In genomic region chr12:34204830-34205285, GRCh38 we compare ENCODE assay signal across 2 cellular contexts.
TF ChIP-seq lines count a peak whose summit lies in the region.

No MANE protein-coding gene starts in this region.

TF ChIP-seq in SK-N-SH, 30 proteins besides CTCF, POLR2A, EP300 and RAD21 (continued from another document):
- TF ChIP-seq REST (IDR thresholded peaks at IDR 0.05; ENCODE audit: low read depth, low read length) (no peak), GABPA (IDR thresholded peaks at IDR 0.05; ENCODE audit: low read depth) (no peak)

TF ChIP-seq in SK-N-SH treated with all-trans-retinoic acid at 6 μM for 48 hours, 23 proteins besides CTCF, POLR2A, EP300 and RAD21 (continued from another document):
- no peak for TF ChIP-seq POU6F1 (CRISPR knock-in tag; IDR thresholded peaks at IDR 0.05; ENCODE audit: borderline replicate concordance, low read depth)
- TF ChIP-seq CSDC2 (CRISPR knock-in tag; IDR thresholded peaks at IDR 0.05), result no peak
- no peak for TF ChIP-seq TOX (CRISPR knock-in tag; IDR thresholded peaks at IDR 0.05; ENCODE audit: borderline replicate concordance)
- no peak for TF ChIP-seq ZFP30 (CRISPR knock-in tag; IDR thresholded peaks at IDR 0.05)
- no peak for TF ChIP-seq PPARA (CRISPR knock-in tag; IDR thresholded peaks at IDR 0.05; ENCODE audit: borderline replicate concordance)
- TF ChIP-seq CREB5 (CRISPR knock-in tag; IDR thresholded peaks at IDR 0.05; ENCODE audit: low read depth), result no peak
